Comparison of ENCODE assay signal across 23 cellular contexts in the genomic region with DNA sequence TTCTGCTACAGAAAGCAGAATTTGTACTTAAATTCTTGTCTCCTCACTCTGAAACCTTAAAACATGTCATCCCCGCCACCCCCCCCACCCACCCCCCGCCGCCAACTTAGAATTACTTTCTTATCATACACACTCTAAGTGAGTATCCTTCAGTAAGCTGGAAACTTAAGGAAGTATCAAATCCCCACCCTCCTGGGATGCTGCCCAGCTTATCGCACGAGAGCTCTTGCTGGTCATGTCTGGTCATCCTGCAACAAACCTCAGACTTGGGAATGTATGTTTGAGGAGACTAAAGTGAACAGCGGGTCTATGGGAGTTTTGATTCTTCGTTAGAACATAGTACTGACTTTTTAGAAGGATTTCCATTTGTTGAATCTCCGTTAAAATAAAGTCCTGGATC.
"Had no signal": no experiment of that assay in that cellular context is flagged by ENCODE, and none has a peak within 500 bp of the region (broad histone marks: within the 10 kb centered on the region; RNA-seq: fewer than 3 reads in every experiment).

No MANE protein-coding gene starts in this region.

- ATAC-seq: activated T-helper 17 cell treated with anti-CD3 and anti-CD28 coated beads, Interleukin-2, amount 50 U/mL, for 72 hours; gastrocnemius medialis; left colon; naive thymus-derived CD4-positive, alpha-beta T cell; stimulated activated naive B cell treated with anti-CD40 and anti-IgM and Interleukin-4, amounts not matched to agents 10 μg/mL and 1 μg/mL and 100 μg/mL, for 72 hours; WTC11 had no signal

- H3K27ac Mint-ChIP-seq: activated naive CD8-positive, alpha-beta T cell; activated T-cell treated with anti-CD3 and anti-CD28 coated beads, Interleukin-2, amount 50 U/mL, for 24 hours; activated T-helper 17 cell treated with anti-CD3 and anti-CD28 coated beads, Interleukin-2, amount 50 U/mL, for 72 hours; naive thymus-derived CD4-positive, alpha-beta T cell; stimulated activated naive B cell treated with anti-CD40 and anti-IgM and Interleukin-4, amounts not matched to agents 10 μg/mL and 1 μg/mL and 100 μg/mL, for 72 hours; WTC11 had no signal

- H3K27ac ChIP-seq: breast epithelium, gastrocnemius medialis, sigmoid colon, transverse colon, uterus had no signal

- H3K9me3 ChIP-seq: breast epithelium, gastrocnemius medialis, sigmoid colon, transverse colon, uterus had no signal

- H3K27me3 ChIP-seq: breast epithelium, gastrocnemius medialis, sigmoid colon, transverse colon, uterus had no signal

- H3K4me3 ChIP-seq: breast epithelium, gastrocnemius medialis, lung, sigmoid colon, transverse colon, uterus had no signal

- DNase-seq: activated CD8-positive, alpha-beta memory T cell treated with anti-CD3 and anti-CD28 coated beads for 24 hours; activated CD8-positive, alpha-beta memory T cell treated with anti-CD3 and anti-CD28 coated beads, Interleukin-2, amount 50 U/mL, for 4 hours; activated T-cell treated with anti-CD3 and anti-CD28 coated beads, Interleukin-2, amount 50 U/mL, for 24 hours; cerebellar nuclear complex; gastrocnemius medialis; islet precursor cell; left colon; naive thymus-derived CD4-positive, alpha-beta T cell; occipital lobe; posterior cingulate gyrus; sigmoid colon; stimulated activated CD4-positive, alpha-beta T cell treated with anti-CD3 and anti-CD28 coated beads, Interleukin-2, amount 100 ng/mL, for 48 hours; stimulated activated CD8-positive, alpha-beta memory T cell treated with anti-CD3 and anti-CD28 coated beads, Interleukin-4, amount 100 ng/mL, for 48 hours; stimulated activated naive B cell treated with anti-CD40 and anti-IgM and Interleukin-4, amounts not matched to agents 10 μg/mL and 1 μg/mL and 100 μg/mL, for 72 hours; T-helper 9 cell; transverse colon; uterus had no signal

- H3K36me3 ChIP-seq: breast epithelium, gastrocnemius medialis, sigmoid colon, transverse colon, uterus had no signal

- H3K9me3 Mint-ChIP-seq: activated T-cell treated with anti-CD3 and anti-CD28 coated beads, Interleukin-2, amount 50 U/mL, for 24 hours; activated T-helper 17 cell treated with anti-CD3 and anti-CD28 coated beads, Interleukin-2, amount 50 U/mL, for 72 hours; naive thymus-derived CD4-positive, alpha-beta T cell; neural crest cell; stimulated activated naive B cell treated with anti-CD40 and anti-IgM and Interleukin-4, amounts not matched to agents 10 μg/mL and 1 μg/mL and 100 μg/mL, for 72 hours; WTC11 had no signal

- H3K36me3 Mint-ChIP-seq: WTC11 had no signal

- H3K4me1 ChIP-seq: breast epithelium, sigmoid colon, transverse colon, uterus had no signal
